In the genomic region with DNA sequence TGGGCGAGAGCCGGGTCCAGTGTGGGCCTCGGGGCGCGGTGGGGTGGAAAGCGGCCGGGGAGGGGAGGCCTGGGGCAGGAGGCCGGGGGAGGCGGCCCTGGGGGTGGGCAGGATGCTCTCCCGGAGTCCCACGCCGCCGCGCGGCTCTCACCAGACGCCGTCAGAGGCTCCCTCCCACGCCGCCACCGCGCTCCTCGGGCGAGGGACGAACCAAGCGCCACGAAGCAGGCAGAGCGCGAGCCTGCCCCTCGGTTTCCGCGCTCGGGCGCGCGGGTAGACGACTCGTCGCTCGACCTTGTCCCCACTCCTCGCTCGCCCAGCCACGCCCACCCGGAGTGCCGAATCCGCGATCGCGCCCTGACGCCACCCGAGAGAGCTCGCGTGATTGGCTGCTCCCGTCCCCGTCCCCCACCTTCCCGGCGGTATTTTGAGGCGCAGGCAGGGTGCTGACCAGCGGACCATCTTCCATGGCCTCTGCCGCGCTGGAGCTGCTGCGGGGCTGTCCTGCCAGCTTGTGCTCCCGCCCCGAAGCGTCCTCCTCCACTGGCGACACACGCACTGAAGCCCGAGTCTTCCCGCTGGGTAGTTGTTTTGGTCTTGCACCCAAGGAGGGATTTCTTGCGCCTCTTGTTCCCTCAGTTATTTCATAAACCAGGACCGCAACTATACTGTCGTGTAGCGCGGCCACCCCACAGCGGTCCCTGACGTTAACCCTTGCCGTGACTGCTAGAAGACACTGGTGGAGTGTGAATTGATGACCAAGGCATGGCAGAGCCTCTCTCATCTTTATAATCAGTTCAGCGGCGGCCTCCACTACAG, we compare ENCODE assay signal across 1 cellular context.
A peak's percentile ranks its signal among the peaks of the same experiment; 100 is the strongest.
TF ChIP-seq lines count a peak whose summit lies in the region.

A gene with protein sequence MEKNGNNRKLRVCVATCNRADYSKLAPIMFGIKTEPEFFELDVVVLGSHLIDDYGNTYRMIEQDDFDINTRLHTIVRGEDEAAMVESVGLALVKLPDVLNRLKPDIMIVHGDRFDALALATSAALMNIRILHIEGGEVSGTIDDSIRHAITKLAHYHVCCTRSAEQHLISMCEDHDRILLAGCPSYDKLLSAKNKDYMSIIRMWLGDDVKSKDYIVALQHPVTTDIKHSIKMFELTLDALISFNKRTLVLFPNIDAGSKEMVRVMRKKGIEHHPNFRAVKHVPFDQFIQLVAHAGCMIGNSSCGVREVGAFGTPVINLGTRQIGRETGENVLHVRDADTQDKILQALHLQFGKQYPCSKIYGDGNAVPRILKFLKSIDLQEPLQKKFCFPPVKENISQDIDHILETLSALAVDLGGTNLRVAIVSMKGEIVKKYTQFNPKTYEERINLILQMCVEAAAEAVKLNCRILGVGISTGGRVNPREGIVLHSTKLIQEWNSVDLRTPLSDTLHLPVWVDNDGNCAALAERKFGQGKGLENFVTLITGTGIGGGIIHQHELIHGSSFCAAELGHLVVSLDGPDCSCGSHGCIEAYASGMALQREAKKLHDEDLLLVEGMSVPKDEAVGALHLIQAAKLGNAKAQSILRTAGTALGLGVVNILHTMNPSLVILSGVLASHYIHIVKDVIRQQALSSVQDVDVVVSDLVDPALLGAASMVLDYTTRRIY (minus strand): TSS at position 279 of the 819 bp plus-strand sequence. CDS start 9,093 bp downstream, outside the sequence.

TF ChIP-seq in Ishikawa, 13 proteins besides CTCF, POLR2A, EP300 and RAD21:
- TF ChIP-seq CREB1 (IDR thresholded peaks at IDR 0.05; ENCODE audit: low read depth) (peak; percentile 60), FOXM1 (IDR thresholded peaks at IDR 0.05; ENCODE audit: borderline replicate concordance, low read depth) (no peak), TCF12 (IDR thresholded peaks at IDR 0.05; ENCODE audit: low read depth) (peak; percentile 64; the same call in 1 of the 2 replicates), TEAD4 (IDR thresholded peaks at IDR 0.05) (peak; percentile 58), YY1 (IDR thresholded peaks at IDR 0.05; ENCODE audit: low read depth) (peak; percentile 74), ZBTB7A (IDR thresholded peaks at IDR 0.05; ENCODE audit: low read depth) (no peak), CEBPB (IDR thresholded peaks at IDR 0.05) (no peak), NFIC (IDR thresholded peaks at IDR 0.05) (no peak), TAF1 (IDR thresholded peaks at IDR 0.05; ENCODE audit: low read depth) (peak; percentile 86), EGR1 (IDR thresholded peaks at IDR 0.05) (peak; percentile 42; the same call in 1 of the 2 replicates)
- TF ChIP-seq, protein P1, sequence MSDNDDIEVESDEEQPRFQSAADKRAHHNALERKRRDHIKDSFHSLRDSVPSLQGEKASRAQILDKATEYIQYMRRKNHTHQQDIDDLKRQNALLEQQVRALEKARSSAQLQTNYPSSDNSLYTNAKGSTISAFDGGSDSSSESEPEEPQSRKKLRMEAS (IDR thresholded peaks at IDR 0.05) = peak; percentile 65
- TF ChIP-seq, protein P2, sequence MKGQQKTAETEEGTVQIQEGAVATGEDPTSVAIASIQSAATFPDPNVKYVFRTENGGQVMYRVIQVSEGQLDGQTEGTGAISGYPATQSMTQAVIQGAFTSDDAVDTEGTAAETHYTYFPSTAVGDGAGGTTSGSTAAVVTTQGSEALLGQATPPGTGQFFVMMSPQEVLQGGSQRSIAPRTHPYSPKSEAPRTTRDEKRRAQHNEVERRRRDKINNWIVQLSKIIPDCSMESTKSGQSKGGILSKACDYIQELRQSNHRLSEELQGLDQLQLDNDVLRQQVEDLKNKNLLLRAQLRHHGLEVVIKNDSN (IDR thresholded peaks at IDR 0.05) = no peak; the same call in 1 of the 2 replicates
- TF ChIP-seq, protein P3, sequence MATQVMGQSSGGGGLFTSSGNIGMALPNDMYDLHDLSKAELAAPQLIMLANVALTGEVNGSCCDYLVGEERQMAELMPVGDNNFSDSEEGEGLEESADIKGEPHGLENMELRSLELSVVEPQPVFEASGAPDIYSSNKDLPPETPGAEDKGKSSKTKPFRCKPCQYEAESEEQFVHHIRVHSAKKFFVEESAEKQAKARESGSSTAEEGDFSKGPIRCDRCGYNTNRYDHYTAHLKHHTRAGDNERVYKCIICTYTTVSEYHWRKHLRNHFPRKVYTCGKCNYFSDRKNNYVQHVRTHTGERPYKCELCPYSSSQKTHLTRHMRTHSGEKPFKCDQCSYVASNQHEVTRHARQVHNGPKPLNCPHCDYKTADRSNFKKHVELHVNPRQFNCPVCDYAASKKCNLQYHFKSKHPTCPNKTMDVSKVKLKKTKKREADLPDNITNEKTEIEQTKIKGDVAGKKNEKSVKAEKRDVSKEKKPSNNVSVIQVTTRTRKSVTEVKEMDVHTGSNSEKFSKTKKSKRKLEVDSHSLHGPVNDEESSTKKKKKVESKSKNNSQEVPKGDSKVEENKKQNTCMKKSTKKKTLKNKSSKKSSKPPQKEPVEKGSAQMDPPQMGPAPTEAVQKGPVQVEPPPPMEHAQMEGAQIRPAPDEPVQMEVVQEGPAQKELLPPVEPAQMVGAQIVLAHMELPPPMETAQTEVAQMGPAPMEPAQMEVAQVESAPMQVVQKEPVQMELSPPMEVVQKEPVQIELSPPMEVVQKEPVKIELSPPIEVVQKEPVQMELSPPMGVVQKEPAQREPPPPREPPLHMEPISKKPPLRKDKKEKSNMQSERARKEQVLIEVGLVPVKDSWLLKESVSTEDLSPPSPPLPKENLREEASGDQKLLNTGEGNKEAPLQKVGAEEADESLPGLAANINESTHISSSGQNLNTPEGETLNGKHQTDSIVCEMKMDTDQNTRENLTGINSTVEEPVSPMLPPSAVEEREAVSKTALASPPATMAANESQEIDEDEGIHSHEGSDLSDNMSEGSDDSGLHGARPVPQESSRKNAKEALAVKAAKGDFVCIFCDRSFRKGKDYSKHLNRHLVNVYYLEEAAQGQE (IDR thresholded peaks at IDR 0.05; ENCODE audit: low read depth) = peak; percentile 45; the same call in 1 of the 2 replicates
